Comparison of ENCODE assay signal across 20 cellular contexts in genomic region chr6:146984251-146984924, GRCh38.
DNase-seq lines count a peak whose midpoint lies in the region; ATAC-seq, FAIRE-seq and TF ChIP-seq lines count a peak whose summit lies in the region.
"Had no signal": no experiment of that assay in that cellular context is flagged by ENCODE, and none has a peak within 500 bp of the region (broad histone marks: within the 10 kb centered on the region; RNA-seq: fewer than 3 reads in every experiment).

No MANE protein-coding gene starts in this region.

- H3K4me3 ChIP-seq in HepG2 (replicated peaks in 1 of 3; ENCODE audit: insufficient read depth in 1 of 3, low read depth in 2 of 3, low read length in 3 of 3) (peak overlapping the region; percentile 25 to 66 (median 49)), right lobe of liver (no peak overlapping the region), PC-3 (ENCODE audit: low read length) (no peak overlapping the region)
- H3K4me3 ChIP-seq: heart right ventricle, right atrium auricular region had no signal

- under 1% methylated on average over 11 of the region's 11 CpGs for WGBS in HepG2 (ENCODE audit: low lambda C conversion rate)
- 62% methylated on average over 11 of the region's 11 CpGs for WGBS in right lobe of liver (ENCODE audit: insufficient coverage, low coverage, low lambda C conversion rate, missing lambda C conversion rate)

- no peaks in the 10 kb centered on the region for H3K9me2 ChIP-seq in PC-3 (replicated peaks; ENCODE audit: low read length)

- H3K36me3 ChIP-seq in HepG2 (replicated peaks in 1 of 2; ENCODE audit: control insufficient read depth in 1 of 2, insufficient read depth in 2 of 2, low read length in 2 of 2) (no peaks in the 10 kb centered on the region), right lobe of liver (no peaks in the 10 kb centered on the region), PC-3 (ENCODE audit: low read depth, low read length) (no peaks in the 10 kb centered on the region)
- H3K36me3 ChIP-seq: heart right ventricle, right atrium auricular region had no signal

- peak in 1 of 2 experiments; percentile 88; a peak in 2 of 4 replicates for TF ChIP-seq EP300 in HepG2 (IDR thresholded peaks at IDR 0.05; ENCODE audit: low read depth in 2 of 2, low read length in 2 of 2)
- peak; percentile 83 for TF ChIP-seq EP300 in HepG2 (CRISPR knock-in tag; IDR thresholded peaks at IDR 0.05; ENCODE audit: borderline replicate concordance)

- TF ChIP-seq RAD21 in HepG2 (CRISPR knock-in tag; IDR thresholded peaks at IDR 0.05): no peak

- DNase-seq in HepG2 (ENCODE audit: low spot score) (peak; percentile 93), right lobe of liver (no peak), SW480 (ENCODE audit: low spot score) (peak; percentile 37), left colon (no peak), NCI-H1105 treated with DMSO at 0.1 percent for 48 hours (lab: John Stamatoyannopoulos, UW) (no peak), H54 (ENCODE audit: insufficient read length, low spot score) (no peak), A172 (ENCODE audit: low spot score) (no peak), PC-3 (no peak)
- DNase-seq: activated CD4-positive, alpha-beta T cell treated with anti-CD3 and anti-CD28 coated beads for 1 hour; activated CD8-positive, alpha-beta memory T cell treated with anti-CD3 and anti-CD28 coated beads for 24 hours; activated naive CD4-positive, alpha-beta T cell treated with anti-CD3 and anti-CD28 coated beads, Interleukin-2, amount 10 ng/mL, durations not matched to agents 7 days and 5 days; activated T-cell treated with anti-CD3 and anti-CD28 coated beads, Interleukin-2, amount 50 U/mL, for 4 hours; CD4-positive, CD25-positive, alpha-beta regulatory T cell; heart right ventricle; immature natural killer cell; NCI-H1048; NCI-H2029 treated with DMSO at 0.1 percent for 48 hours; SW 1271 had no signal

- in situ Hi-C loops in HepG2 (cut with HindIII; ENCODE audit: extremely low pct_ligation_motif_present, low pct_unique_long_range_greater_than_20kb): loop anchor here (10.0 kb wide), 1 partner anchor 220 kb away; the partner anchor contains the start of gene STXBP5

- BruUV-seq in HepG2 (replicated peaks; lab: Mats Ljungman, UMichigan) (no TSS peak), PC-3 (replicated peaks; lab: Mats Ljungman, UMichigan) (no TSS peak)

- H3F3A ChIP-seq in PC-3 (ENCODE audit: low read length, unreplicated experiment): no peaks in the 10 kb centered on the region

- ATAC-seq in HepG2 (peak; percentile 65), right lobe of liver (no peak), left colon (peak; percentile 6), PC-3 (no peak)
- ATAC-seq: activated T-cell treated with anti-CD3 and anti-CD28 coated beads, Interleukin-2, amount 50 U/mL, for 4 hours; heart right ventricle had no signal

- no peaks in the 10 kb centered on the region for H3K9me3 ChIP-seq in HepG2 (ENCODE audit: low read length)
- no peaks in the 10 kb centered on the region for H3K9me3 ChIP-seq in right lobe of liver
- no peaks in the 10 kb centered on the region for H3K9me3 ChIP-seq in PC-3 (ENCODE audit: low read length)
- H3K9me3 ChIP-seq: right atrium auricular region had no signal

- H4K20me1 ChIP-seq in HepG2 (ENCODE audit: insufficient read depth, low read length): no peaks in the 10 kb centered on the region
- H4K20me1 ChIP-seq in PC-3 (ENCODE audit: low read length): no peaks in the 10 kb centered on the region

- POLR2A ChIA-PET in HepG2 (lab: Yijun Ruan, JAX) (interaction anchor here (1.3 to 1.6 kb wide), 2 partner anchors 10 to 218 kb away, joined by 4 to 7 read pairs; no protein-coding TSS in a partner anchor), PC-3 (lab: Charles Lee; ENCODE audit: unreplicated experiment) (no interaction called here)

- TF ChIP-seq CTCF in HepG2 (CRISPR knock-in tag; IDR thresholded peaks at IDR 0.05) (no peak), right lobe of liver (IDR thresholded peaks at IDR 0.05) (no peak), PC-3 (conservative IDR thresholded peaks at IDR 0.05; ENCODE audit: low read depth, low read length) (no peak)

- TF ChIP-seq POLR2A in HepG2 (IDR thresholded peaks at IDR 0.05; ENCODE audit: insufficient read depth in 1 of 2, low read depth in 2 of 2, low read length in 2 of 2) (0 out of 4 replicates have a peak, but pooled peaks of 1 of the 2 experiments have one; percentile 35), right lobe of liver (IDR thresholded peaks at IDR 0.05) (no peak), H54 (IDR thresholded peaks at IDR 0.05; ENCODE audit: low read depth, low read length) (no peak)

- CTCF ChIA-PET in HepG2 (lab: Yijun Ruan, JAX; ENCODE audit: low intra/inter-chr PET ratio, low total read pairs): no interaction called here
- CTCF ChIA-PET in PC-3 (lab: Charles Lee): no interaction called here

- peak overlapping the region; percentile 78 for H3K4me2 ChIP-seq in HepG2 (ENCODE audit: low read depth, low read length)
- H3K4me2 ChIP-seq in PC-3 (ENCODE audit: low read length): no peak overlapping the region

- intact Hi-C loops in HepG2 (cut with micrococcal nuclease; ENCODE audit: unreplicated experiment): loop anchor here (2.0 kb wide), 3 partner anchors 34 to 218 kb away; no protein-coding TSS in a partner anchor
- intact Hi-C loops in right lobe of liver (cut with DNase I): no loop called here
- intact Hi-C loops in left colon (cut with DNase I, micrococcal nuclease): no loop called here
- intact Hi-C loops in PC-3 (cut with micrococcal nuclease): no loop called here

- no peaks in the 10 kb centered on the region for H3K27me3 ChIP-seq in HepG2 (ENCODE audit: control insufficient read depth in 1 of 2, insufficient read depth in 2 of 2, low read length in 2 of 2)
- H3K27me3 ChIP-seq in right lobe of liver: no peaks in the 10 kb centered on the region
- H3K27me3 ChIP-seq in PC-3 (ENCODE audit: low read length): no peaks in the 10 kb centered on the region
- H3K27me3 ChIP-seq: heart right ventricle, right atrium auricular region had no signal

- peaks cover 72% of the 10 kb centered on the region for H3K4me1 ChIP-seq in HepG2 (ENCODE audit: insufficient read depth, low read length)
- no peaks in the 10 kb centered on the region for H3K4me1 ChIP-seq in right lobe of liver
- H3K4me1 ChIP-seq in PC-3 (ENCODE audit: insufficient read depth, low read length): 0 out of 2 replicates have a peak, but pooled peaks cover 4% of the 10 kb centered on the region
- H3K4me1 ChIP-seq: heart right ventricle, right atrium auricular region had no signal

- H3K79me2 ChIP-seq in HepG2 (ENCODE audit: insufficient read depth, low read length): no peaks in the 10 kb centered on the region
- no peaks in the 10 kb centered on the region for H3K79me2 ChIP-seq in PC-3 (ENCODE audit: low read length)

- FAIRE-seq in HepG2 (lab: Jason Lieb, UNC) (no peak), H54 (lab: Jason Lieb, UNC) (no peak)
- FAIRE-seq: colon had no signal

- H2AFZ ChIP-seq in HepG2 (ENCODE audit: low read length) (peak overlapping the region; percentile 28), PC-3 (ENCODE audit: low read length) (no peak overlapping the region)

- H3K9ac ChIP-seq in HepG2 (ENCODE audit: insufficient read depth, low read depth, low read length) (peak overlapping the region; percentile 48), PC-3 (ENCODE audit: low read length) (no peak overlapping the region)

- H3K27ac ChIP-seq in HepG2 (ENCODE audit: extremely low read length, insufficient read depth, low read length) (peak overlapping the region; percentile 73), right lobe of liver (no peak overlapping the region), PC-3 (ENCODE audit: low read length) (no peak overlapping the region)
- H3K27ac ChIP-seq: heart right ventricle, right atrium auricular region had no signal

TF ChIP-seq in HepG2, 621 proteins besides CTCF, POLR2A, EP300 and RAD21 (continues in another document):
- TF ChIP-seq CBX5 (CRISPR knock-in tag; IDR thresholded peaks at IDR 0.05; ENCODE audit: borderline replicate concordance): no peak
- TF ChIP-seq NFATC3 (CRISPR knock-in tag; IDR thresholded peaks at IDR 0.05): no peak
- no peak for TF ChIP-seq SIN3B (IDR thresholded peaks at IDR 0.05; ENCODE audit: low read length)
- 0 out of 2 replicates have a peak, but pooled peaks have one; percentile 51 for TF ChIP-seq PPARG (CRISPR knock-in tag; conservative IDR thresholded peaks at IDR 0.05)
- no peak for TF ChIP-seq ZNF7 (CRISPR knock-in tag; IDR thresholded peaks at IDR 0.05)
- no peak for TF ChIP-seq TMF1 (CRISPR knock-in tag; IDR thresholded peaks at IDR 0.05; ENCODE audit: low read depth)
- no peak for TF ChIP-seq RFXAP (CRISPR knock-in tag; IDR thresholded peaks at IDR 0.05; ENCODE audit: borderline replicate concordance)
- no peak for TF ChIP-seq ZNF749 (CRISPR knock-in tag; IDR thresholded peaks at IDR 0.05; ENCODE audit: borderline replicate concordance)
- TF ChIP-seq ZNF235 (CRISPR knock-in tag; IDR thresholded peaks at IDR 0.05; ENCODE audit: borderline replicate concordance): no peak

Comparison
In these comparisons a context has a peak if more than half of its experiments do, and no peak if none do; other contexts are left out.
1. ATAC-seq: peak in HepG2 (single experiment) and left colon (single experiment); none in right lobe of liver (0 of 4) and PC-3 (single experiment).
2. DNase-seq: peak in HepG2 (single experiment) and SW480 (single experiment); none in right lobe of liver (0 of 3), left colon (0 of 2), NCI-H1105 treated with DMSO at 0.1 percent for 48 hours (single experiment), H54 (single experiment), A172 (single experiment) and PC-3 (single experiment).
3. H3K4me3 ChIP-seq: peak in HepG2 (3 of 3); none in right lobe of liver (0 of 3) and PC-3 (single experiment).